Comparison of ENCODE assay signal across 8 cellular contexts in genomic region chr2:15561574-15562344, GRCh38. TPM values are rescaled to one million over a fixed set of nuclear protein-coding genes. Genes with fewer than 3 reads are reported as not detected.
A peak's percentile ranks its signal among the peaks of the same experiment; 100 is the strongest.
DNase-seq lines count a peak whose midpoint lies in the region; ATAC-seq and TF ChIP-seq lines count a peak whose summit lies in the region.

No MANE protein-coding gene starts in this region.

- no peaks in the 10 kb centered on the region for H3K9me3 Mint-ChIP-seq in activated B cell treated with CpG ODN at 0.5 μM for 24 hours

- H3K36me3 ChIP-seq in H7 (replicated peaks; ENCODE audit: control insufficient read depth, insufficient read depth, low read length) (no peaks in the 10 kb centered on the region), Loucy (ENCODE audit: insufficient read depth, low read length) (no peaks in the 10 kb centered on the region)
- no peaks in the 10 kb centered on the region for H3K36me3 ChIP-seq in effector memory CD4-positive, alpha-beta T cell (ENCODE audit: control insufficient read depth, insufficient read depth, low read length)

- intact Hi-C loops in activated B cell treated with CpG ODN at 0.5 μM for 24 hours (cut with micrococcal nuclease): loop anchor here (1.0 kb wide), 1 partner anchor 30 kb away; the partner anchor contains the start of gene DDX1

- H3K27ac Mint-ChIP-seq in activated B cell treated with CpG ODN at 0.5 μM for 24 hours: peak overlapping the region; percentile 89

- DNase-seq in H7: peak; percentile 19
- no peak for DNase-seq in activated B cell treated with CpG ODN at 0.5 μM for 24 hours
- DNase-seq in effector memory CD4-positive, alpha-beta T cell: no peak
- peak; percentile 67 for DNase-seq in medulla oblongata (ENCODE audit: extremely low spot score)
- peak; percentile 35 for DNase-seq in stimulated activated naive CD8-positive, alpha-beta T cell treated with anti-CD3 and anti-CD28 coated beads, Interleukin-15, Interleukin-2, amounts not matched to agents 100 U/mL and 50 U/mL, for 24 hours
- no peak for DNase-seq in HuH-7 (ENCODE audit: low spot score)

- ATAC-seq in activated B cell treated with CpG ODN at 0.5 μM for 24 hours (ENCODE audit: low read depth): peak; percentile 13
- ATAC-seq in stimulated activated naive CD8-positive, alpha-beta T cell treated with anti-CD3 and anti-CD28 coated beads, Interleukin-15, Interleukin-2, amounts not matched to agents 100 U/mL and 50 U/mL, for 24 hours: peak; percentile 50

- no peaks in the 10 kb centered on the region; the same call in 1 of the 2 replicates for H3K27me3 ChIP-seq in H7 (ENCODE audit: control insufficient read depth, insufficient read depth, low read length)
- H3K27me3 ChIP-seq in Loucy (ENCODE audit: insufficient read depth, low read length, poor library complexity, severe bottlenecking): no peaks in the 10 kb centered on the region
- no peaks in the 10 kb centered on the region for H3K27me3 ChIP-seq in effector memory CD4-positive, alpha-beta T cell (replicated peaks; ENCODE audit: control insufficient read depth, insufficient read depth, low read length, poor library complexity, severe bottlenecking)

- TF ChIP-seq CTCF in Loucy (conservative IDR thresholded peaks at IDR 0.05; ENCODE audit: low read length): no peak
- no peak for TF ChIP-seq CTCF in activated B cell treated with CpG ODN at 0.5 μM for 24 hours (IDR thresholded peaks at IDR 0.05)

- CTCF ChIA-PET in activated B cell treated with CpG ODN at 0.5 μM for 24 hours (lab: Charles Lee): interaction anchor here (1.6 kb wide), 1 partner anchor 15 kb away, joined by 12 read pairs; no protein-coding TSS in a partner anchor

- H3K79me2 ChIP-seq in Loucy (ENCODE audit: insufficient read depth, low read length): peaks cover 45% of the 10 kb centered on the region

- peak overlapping the region; percentile 100 for H3K4me3 Mint-ChIP-seq in activated B cell treated with CpG ODN at 0.5 μM for 24 hours

- no peaks in the 10 kb centered on the region for H3K9me2 ChIP-seq in Loucy (replicated peaks; ENCODE audit: low read depth, low read length)

- no peaks in the 10 kb centered on the region for H3K9me3 ChIP-seq in Loucy (ENCODE audit: insufficient read depth, low read depth, low read length)
- H3K9me3 ChIP-seq in effector memory CD4-positive, alpha-beta T cell (ENCODE audit: control insufficient read depth, low read length): no peaks in the 10 kb centered on the region

- peak overlapping the region; percentile 82 for H3K9ac ChIP-seq in Loucy (ENCODE audit: low read depth, low read length, poor library complexity, severe bottlenecking)

- H3K36me3 Mint-ChIP-seq in activated B cell treated with CpG ODN at 0.5 μM for 24 hours (ENCODE audit: low read depth): peaks cover 11% of the 10 kb centered on the region

- H3K4me3 ChIP-seq in GM08714 (ENCODE audit: low read length): peak overlapping the region; percentile 80
- peak overlapping the region; percentile 78 for H3K4me3 ChIP-seq in H7 (ENCODE audit: insufficient read depth, low read depth, low read length)
- peak overlapping the region; percentile 86 for H3K4me3 ChIP-seq in Loucy (ENCODE audit: low read length, poor library complexity, severe bottlenecking)
- H3K4me3 ChIP-seq in effector memory CD4-positive, alpha-beta T cell (ENCODE audit: insufficient read depth, low read depth, low read length, poor library complexity, severe bottlenecking): peak overlapping the region; percentile 97

- peak overlapping the region; percentile 97 for H2AFZ ChIP-seq in Loucy (ENCODE audit: low read length)

- POLR2A ChIA-PET in activated B cell treated with CpG ODN at 0.5 μM for 24 hours (lab: Charles Lee): interaction anchor here (0.6 to 3.7 kb wide), 6 partner anchors 30 to 1061 kb away, joined by 3 to 19 read pairs (median 3); partner anchors contain the start of gene DDX1

- peak overlapping the region; percentile 95 for H3K4me2 ChIP-seq in Loucy (ENCODE audit: low read depth, low read length, poor library complexity, severe bottlenecking)

- peaks cover 3% of the 10 kb centered on the region for H3K27me3 Mint-ChIP-seq in activated B cell treated with CpG ODN at 0.5 μM for 24 hours

- no peaks in the 10 kb centered on the region for H4K20me1 ChIP-seq in Loucy (ENCODE audit: insufficient read depth, low read length, poor library complexity, severe bottlenecking)

- peaks cover 31% of the 10 kb centered on the region for H3K4me1 Mint-ChIP-seq in activated B cell treated with CpG ODN at 0.5 μM for 24 hours

- no peaks in the 10 kb centered on the region for H3F3A ChIP-seq in Loucy (ENCODE audit: low read depth)

- H3K27ac ChIP-seq in effector memory CD4-positive, alpha-beta T cell (ENCODE audit: insufficient read depth, low read length, poor library complexity, severe bottlenecking): peak overlapping the region; percentile 59

- peaks cover 45% of the 10 kb centered on the region for H3K4me1 ChIP-seq in Loucy (ENCODE audit: insufficient read depth, low read length, poor library complexity, severe bottlenecking)
- H3K4me1 ChIP-seq in effector memory CD4-positive, alpha-beta T cell (ENCODE audit: control insufficient read depth, insufficient read depth, low read length, poor library complexity, severe bottlenecking): peaks cover 6% of the 10 kb centered on the region

RNA-seq across cellular contexts. Expression of gene NBAS, which starts 0.6 kb away (rescaled TPM):
- total RNA-seq in H7 (2014; rRNA removed; shearing (Covaris generic)): 35.5 and 43.7 TPM in 2 replicates
- total RNA-seq in activated B cell treated with CpG ODN at 0.5 μM for 24 hours: 39.1 and 40.1 TPM in 2 replicates

RNA-seq across cellular contexts. Expression of gene DDX1, which starts 29.9 kb away (rescaled TPM):
- total RNA-seq in H7 (2014; rRNA removed; shearing (Covaris generic)): 70.7 and 75.9 TPM in 2 replicates
- 72.4 and 74.4 TPM in 2 replicates for total RNA-seq in activated B cell treated with CpG ODN at 0.5 μM for 24 hours

Comparison
In these comparisons a context has a peak if more than half of its experiments do, and no peak if none do; other contexts are left out.
1. DNase-seq: peak in H7 (single experiment), medulla oblongata (single experiment) and stimulated activated naive CD8-positive, alpha-beta T cell treated with anti-CD3 and anti-CD28 coated beads, Interleukin-15, Interleukin-2, amounts not matched to agents 100 U/mL and 50 U/mL, for 24 hours (single experiment); none in activated B cell treated with CpG ODN at 0.5 μM for 24 hours (single experiment), effector memory CD4-positive, alpha-beta T cell (0 of 3) and HuH-7 (single experiment).
2. Peak in every context shown above with its lines, with median percentiles within 50 percentile points of each other: H3K4me3 ChIP-seq.